Comparison of ENCODE assay signal across 14 cellular contexts in genomic region chr20:37360515-37361115, GRCh38.
"Had no signal": no experiment of that assay in that cellular context is flagged by ENCODE, and none has a peak within 500 bp of the region (broad histone marks: within the 10 kb centered on the region; RNA-seq: fewer than 3 reads in every experiment).

No MANE protein-coding gene starts in this region.

- H3K36me3 Mint-ChIP-seq: activated CD8-positive, alpha-beta memory T cell treated with anti-CD3 and anti-CD28 coated beads, Interleukin-2, amount 10 ng/mL, durations not matched to agents 7 days and 5 days; activated naive CD8-positive, alpha-beta T cell treated with anti-CD3 and anti-CD28 coated beads, Interleukin-2, amount 10 ng/mL, durations not matched to agents 7 days and 5 days had no signal

- H3K4me1 Mint-ChIP-seq: activated CD8-positive, alpha-beta memory T cell treated with anti-CD3 and anti-CD28 coated beads, Interleukin-2, amount 10 ng/mL, durations not matched to agents 7 days and 5 days; stimulated activated naive CD8-positive, alpha-beta T cell treated with anti-CD3 and anti-CD28 coated beads, Interleukin-15, amount 100 ng/mL, for 72 hours had no signal

- H3K4me3 ChIP-seq: smooth muscle cell, thoracic aorta had no signal

- H3K9me3 Mint-ChIP-seq: activated naive CD8-positive, alpha-beta T cell treated with anti-CD3 and anti-CD28 coated beads, Interleukin-2, amount 10 ng/mL, durations not matched to agents 7 days and 5 days; activated T-cell treated with anti-CD3 and anti-CD28 coated beads, Interleukin-2, amount 50 U/mL, for 4 hours; stimulated activated naive CD8-positive, alpha-beta T cell treated with anti-CD3 and anti-CD28 coated beads, Interleukin-15, amount 100 ng/mL, for 72 hours had no signal

- H3K4me3 Mint-ChIP-seq: activated CD8-positive, alpha-beta memory T cell treated with anti-CD3 and anti-CD28 coated beads, Interleukin-2, amount 10 ng/mL, durations not matched to agents 7 days and 5 days; activated naive CD8-positive, alpha-beta T cell treated with anti-CD3 and anti-CD28 coated beads, Interleukin-2, amount 10 ng/mL, durations not matched to agents 7 days and 5 days; activated T-cell treated with anti-CD3 and anti-CD28 coated beads, Interleukin-2, amount 50 U/mL, for 4 hours; stimulated activated naive CD8-positive, alpha-beta T cell treated with anti-CD3 and anti-CD28 coated beads, Interleukin-15, amount 100 ng/mL, for 72 hours had no signal

- H3K27ac Mint-ChIP-seq: activated CD8-positive, alpha-beta memory T cell treated with anti-CD3 and anti-CD28 coated beads, Interleukin-2, amount 10 ng/mL, durations not matched to agents 7 days and 5 days; activated naive CD8-positive, alpha-beta T cell treated with anti-CD3 and anti-CD28 coated beads, Interleukin-2, amount 10 ng/mL, durations not matched to agents 7 days and 5 days had no signal

- H3K27me3 Mint-ChIP-seq: activated CD8-positive, alpha-beta memory T cell treated with anti-CD3 and anti-CD28 coated beads, Interleukin-2, amount 10 ng/mL, durations not matched to agents 7 days and 5 days; activated naive CD8-positive, alpha-beta T cell treated with anti-CD3 and anti-CD28 coated beads, Interleukin-2, amount 10 ng/mL, durations not matched to agents 7 days and 5 days; stimulated activated naive CD8-positive, alpha-beta T cell treated with anti-CD3 and anti-CD28 coated beads, Interleukin-15, amount 100 ng/mL, for 72 hours had no signal

- DNase-seq: activated CD4-positive, alpha-beta T cell treated with anti-CD3 and anti-CD28 coated beads, Interleukin-2, amount 50 U/mL, for 4 hours; activated CD8-positive, alpha-beta memory T cell treated with anti-CD3 and anti-CD28 coated beads, Interleukin-2, amount 10 ng/mL, durations not matched to agents 7 days and 5 days; activated naive CD8-positive, alpha-beta T cell treated with anti-CD3 and anti-CD28 coated beads, Interleukin-2, amount 10 ng/mL, durations not matched to agents 7 days and 5 days; activated T-cell treated with anti-CD3 and anti-CD28 coated beads, Interleukin-2, amount 50 U/mL, for 4 hours; hippocampal formation; kidney glomerular epithelial cell; stimulated activated CD4-positive, alpha-beta T cell treated with anti-CD3 and anti-CD28 coated beads, Interleukin-1b, Interleukin-23, amount 100 ng/mL, for 48 hours; T-helper 2 cell had no signal

- FAIRE-seq: bronchial epithelial cell, TTC549, urothelium cell line had no signal

- H3K36me3 ChIP-seq: thoracic aorta had no signal

- H3K9me3 ChIP-seq: thoracic aorta had no signal
